1 cellular context compared by ENCODE assay signal in genomic region chr3:17742837-17743659, GRCh38.
A peak's percentile ranks its signal among the peaks of the same experiment; 100 is the strongest.
TF ChIP-seq lines count a peak whose summit lies in the region.

No MANE protein-coding gene starts in this region.

TF ChIP-seq in K562, 482 proteins besides CTCF, POLR2A, EP300 and RAD21 (continued from another document and continues in another):
- no peak for TF ChIP-seq ZNF318 (IDR thresholded peaks at IDR 0.05; ENCODE audit: borderline replicate concordance in 1 of 2, low read depth in 1 of 2)
- 0 out of 2 replicates have a peak, but pooled peaks have one; percentile 9 for TF ChIP-seq OTX1 (CRISPR knock-in tag; IDR thresholded peaks at IDR 0.05)
- peak; percentile 42; the same call in 1 of the 2 replicates for TF ChIP-seq KLF6 (CRISPR knock-in tag; IDR thresholded peaks at IDR 0.05; ENCODE audit: borderline replicate concordance)
- peak; percentile 49 for TF ChIP-seq ZNF766 (CRISPR knock-in tag; conservative IDR thresholded peaks at IDR 0.05)
- TF ChIP-seq, protein P1, sequence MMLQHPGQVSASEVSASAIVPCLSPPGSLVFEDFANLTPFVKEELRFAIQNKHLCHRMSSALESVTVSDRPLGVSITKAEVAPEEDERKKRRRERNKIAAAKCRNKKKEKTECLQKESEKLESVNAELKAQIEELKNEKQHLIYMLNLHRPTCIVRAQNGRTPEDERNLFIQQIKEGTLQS (IDR thresholded peaks at IDR 0.05), result no peak
- TF ChIP-seq, protein P1 (CRISPR knock-in tag; conservative IDR thresholded peaks at IDR 0.05), result peak; percentile 80; the same call in 1 of the 2 replicates
- peak; percentile 90 for TF ChIP-seq KDM5B (IDR thresholded peaks at IDR 0.05; ENCODE audit: insufficient replicate concordance, low read depth, low read length)
- peak; percentile 64; the same call in 1 of the 2 replicates for TF ChIP-seq SMAD3 (CRISPR knock-in tag; conservative IDR thresholded peaks at IDR 0.05)
- 0 out of 2 replicates have a peak, but pooled peaks have one; percentile 34 for TF ChIP-seq RNF2 (IDR thresholded peaks at IDR 0.05)
- no peak for TF ChIP-seq MBD1 (CRISPR knock-in tag; IDR thresholded peaks at IDR 0.05)
- TF ChIP-seq, protein P2, sequence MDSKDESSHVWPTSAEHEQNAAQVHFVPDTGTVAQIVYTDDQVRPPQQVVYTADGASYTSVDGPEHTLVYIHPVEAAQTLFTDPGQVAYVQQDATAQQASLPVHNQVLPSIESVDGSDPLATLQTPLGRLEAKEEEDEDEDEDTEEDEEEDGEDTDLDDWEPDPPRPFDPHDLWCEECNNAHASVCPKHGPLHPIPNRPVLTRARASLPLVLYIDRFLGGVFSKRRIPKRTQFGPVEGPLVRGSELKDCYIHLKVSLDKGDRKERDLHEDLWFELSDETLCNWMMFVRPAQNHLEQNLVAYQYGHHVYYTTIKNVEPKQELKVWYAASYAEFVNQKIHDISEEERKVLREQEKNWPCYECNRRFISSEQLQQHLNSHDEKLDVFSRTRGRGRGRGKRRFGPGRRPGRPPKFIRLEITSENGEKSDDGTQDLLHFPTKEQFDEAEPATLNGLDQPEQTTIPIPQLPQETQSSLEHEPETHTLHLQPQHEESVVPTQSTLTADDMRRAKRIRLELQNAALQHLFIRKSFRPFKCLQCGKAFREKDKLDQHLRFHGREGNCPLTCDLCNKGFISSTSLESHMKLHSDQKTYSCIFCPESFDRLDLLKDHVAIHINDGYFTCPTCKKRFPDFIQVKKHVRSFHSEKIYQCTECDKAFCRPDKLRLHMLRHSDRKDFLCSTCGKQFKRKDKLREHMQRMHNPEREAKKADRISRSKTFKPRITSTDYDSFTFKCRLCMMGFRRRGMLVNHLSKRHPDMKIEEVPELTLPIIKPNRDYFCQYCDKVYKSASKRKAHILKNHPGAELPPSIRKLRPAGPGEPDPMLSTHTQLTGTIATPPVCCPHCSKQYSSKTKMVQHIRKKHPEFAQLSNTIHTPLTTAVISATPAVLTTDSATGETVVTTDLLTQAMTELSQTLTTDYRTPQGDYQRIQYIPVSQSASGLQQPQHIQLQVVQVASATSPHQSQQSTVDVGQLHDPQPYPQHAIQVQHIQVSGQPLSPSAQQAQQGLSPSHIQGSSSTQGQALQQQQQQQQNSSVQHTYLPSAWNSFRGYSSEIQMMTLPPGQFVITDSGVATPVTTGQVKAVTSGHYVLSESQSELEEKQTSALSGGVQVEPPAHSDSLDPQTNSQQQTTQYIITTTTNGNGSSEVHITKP (IDR thresholded peaks at IDR 0.05; ENCODE audit: partially characterized antibody), result peak; percentile 76
- TF ChIP-seq, protein P3, sequence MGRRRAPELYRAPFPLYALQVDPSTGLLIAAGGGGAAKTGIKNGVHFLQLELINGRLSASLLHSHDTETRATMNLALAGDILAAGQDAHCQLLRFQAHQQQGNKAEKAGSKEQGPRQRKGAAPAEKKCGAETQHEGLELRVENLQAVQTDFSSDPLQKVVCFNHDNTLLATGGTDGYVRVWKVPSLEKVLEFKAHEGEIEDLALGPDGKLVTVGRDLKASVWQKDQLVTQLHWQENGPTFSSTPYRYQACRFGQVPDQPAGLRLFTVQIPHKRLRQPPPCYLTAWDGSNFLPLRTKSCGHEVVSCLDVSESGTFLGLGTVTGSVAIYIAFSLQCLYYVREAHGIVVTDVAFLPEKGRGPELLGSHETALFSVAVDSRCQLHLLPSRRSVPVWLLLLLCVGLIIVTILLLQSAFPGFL (CRISPR knock-in tag; IDR thresholded peaks at IDR 0.05), result no peak
- TF ChIP-seq ZNF584 (CRISPR knock-in tag; IDR thresholded peaks at IDR 0.05; ENCODE audit: low read depth), result no peak
- no peak for TF ChIP-seq SMARCA5 (IDR thresholded peaks at IDR 0.05)
- peak; percentile 9; the same call in 1 of the 2 replicates for TF ChIP-seq L3MBTL2 (IDR thresholded peaks at IDR 0.05)
- TF ChIP-seq ZNF830 (CRISPR knock-in tag; IDR thresholded peaks at IDR 0.05), result no peak
- no peak for TF ChIP-seq ZNF57 (CRISPR knock-in tag; IDR thresholded peaks at IDR 0.05)
- TF ChIP-seq MYC (IDR thresholded peaks at IDR 0.05; ENCODE audit: low read depth, low read length), result 0 out of 2 replicates have a peak, but pooled peaks have one; percentile 32
- no peak for TF ChIP-seq MYC (CRISPR knock-in tag; IDR thresholded peaks at IDR 0.05; ENCODE audit: borderline replicate concordance, low read depth)
- TF ChIP-seq KLF16 (IDR thresholded peaks at IDR 0.05), result no peak
- TF ChIP-seq NFXL1 (CRISPR knock-in tag; IDR thresholded peaks at IDR 0.05), result peak; percentile 22; the same call in 1 of the 2 replicates
- no peak for TF ChIP-seq TAF15 (IDR thresholded peaks at IDR 0.05; ENCODE audit: low read depth, low read length)
- TF ChIP-seq POLR2B (IDR thresholded peaks at IDR 0.05; ENCODE audit: low read depth, partially characterized antibody), result peak; percentile 66
- TF ChIP-seq, protein P4, sequence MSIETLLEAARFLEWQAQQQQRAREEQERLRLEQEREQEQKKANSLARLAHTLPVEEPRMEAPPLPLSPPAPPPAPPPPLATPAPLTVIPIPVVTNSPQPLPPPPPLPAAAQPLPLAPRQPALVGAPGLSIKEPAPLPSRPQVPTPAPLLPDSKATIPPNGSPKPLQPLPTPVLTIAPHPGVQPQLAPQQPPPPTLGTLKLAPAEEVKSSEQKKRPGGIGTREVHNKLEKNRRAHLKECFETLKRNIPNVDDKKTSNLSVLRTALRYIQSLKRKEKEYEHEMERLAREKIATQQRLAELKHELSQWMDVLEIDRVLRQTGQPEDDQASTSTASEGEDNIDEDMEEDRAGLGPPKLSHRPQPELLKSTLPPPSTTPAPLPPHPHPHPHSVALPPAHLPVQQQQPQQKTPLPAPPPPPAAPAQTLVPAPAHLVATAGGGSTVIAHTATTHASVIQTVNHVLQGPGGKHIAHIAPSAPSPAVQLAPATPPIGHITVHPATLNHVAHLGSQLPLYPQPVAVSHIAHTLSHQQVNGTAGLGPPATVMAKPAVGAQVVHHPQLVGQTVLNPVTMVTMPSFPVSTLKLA (conservative IDR thresholded peaks at IDR 0.05), result peak in 1 of 2 experiments; percentile 5; a peak in 1 of 4 replicates
- TF ChIP-seq ZBTB40 (IDR thresholded peaks at IDR 0.05), result peak; percentile 46; the same call in 1 of the 2 replicates
- TF ChIP-seq ZBTB40 (CRISPR knock-in tag; IDR thresholded peaks at IDR 0.05), result no peak
